ENCODE assay signal across 8 cellular contexts in the genomic region with DNA sequence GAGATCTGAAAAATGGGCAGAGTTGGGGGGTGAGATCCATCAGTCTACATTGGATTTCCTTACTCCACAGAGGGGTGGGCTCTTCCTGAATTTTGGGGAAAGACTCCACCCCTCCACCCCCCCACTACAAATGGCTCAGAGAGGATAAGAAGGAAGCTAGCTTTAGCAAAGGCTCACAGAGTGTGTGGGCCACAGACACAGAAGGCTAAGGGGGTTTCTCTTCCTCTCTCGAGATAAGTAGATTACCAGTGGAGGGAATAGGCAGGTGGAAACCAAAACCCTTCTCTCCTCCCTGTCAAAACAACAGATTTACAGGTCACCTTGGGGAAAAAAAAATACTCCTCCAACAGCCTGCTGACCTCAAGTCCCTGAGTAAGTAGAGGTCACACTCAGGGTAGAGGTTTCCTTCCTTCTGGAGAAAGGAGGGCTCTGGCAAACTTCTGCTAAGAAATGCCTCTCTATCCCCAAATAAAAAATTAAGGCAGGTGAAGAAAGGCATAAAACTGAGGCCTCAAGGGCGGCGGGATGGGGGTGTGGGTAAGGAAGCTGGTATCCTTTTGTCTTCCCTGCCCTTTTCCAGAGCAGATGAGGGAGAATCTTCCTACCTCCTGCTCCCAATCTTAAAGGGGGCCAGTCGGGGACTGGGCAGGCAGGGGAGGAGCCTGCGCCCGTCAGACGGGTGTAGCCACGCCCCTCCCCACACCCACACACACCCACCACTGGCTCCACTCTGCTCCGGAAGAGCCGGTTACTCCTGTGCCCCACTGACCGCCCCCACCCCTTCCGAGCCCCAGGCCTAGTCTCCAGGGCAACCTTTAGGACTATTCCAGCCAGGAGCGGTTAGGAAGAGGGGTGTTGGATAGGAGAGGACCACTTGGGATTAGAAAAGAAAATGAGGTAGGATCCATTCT. TPM values are rescaled to one million over a fixed set of nuclear protein-coding genes. Genes with fewer than 3 reads are reported as not detected.
DNase-seq lines count a peak whose midpoint lies in the region; TF ChIP-seq lines count a peak whose summit lies in the region.

No MANE protein-coding gene starts in this region.

- no peaks in the 10 kb centered on the region for H3K9me3 Mint-ChIP-seq in activated T-cell treated with anti-CD3 and anti-CD28 coated beads, Interleukin-2, amount 50 U/mL, for 24 hours

- H4K20me1 ChIP-seq in GM23248 (ENCODE audit: insufficient read depth): no peaks in the 10 kb centered on the region

- H3K9ac ChIP-seq in GM23248: 0 out of 2 replicates have a peak overlapping the region, but pooled peaks have one; percentile 19

- TF ChIP-seq CTCF in suprapubic skin (IDR thresholded peaks at IDR 0.05): no peak

- H3K9me3 ChIP-seq in GM23248 (ENCODE audit: low read depth) (no peaks in the 10 kb centered on the region), suprapubic skin (no peaks in the 10 kb centered on the region)

- H3K27ac ChIP-seq in GM23248: peak overlapping the region; percentile 7; the same call in 1 of the 2 replicates
- H3K27ac ChIP-seq in suprapubic skin: peak overlapping the region; percentile 90

- H3K36me3 ChIP-seq in GM23248 (ENCODE audit: low read depth): no peaks in the 10 kb centered on the region
- H3K36me3 ChIP-seq in suprapubic skin: no peaks in the 10 kb centered on the region

- H3K4me3 Mint-ChIP-seq in activated T-cell treated with anti-CD3 and anti-CD28 coated beads, Interleukin-2, amount 50 U/mL, for 24 hours: peak overlapping the region; percentile 95

- in situ Hi-C loops in GM23248 (cut with MboI): no loop called here

- H3K27me3 Mint-ChIP-seq in activated T-cell treated with anti-CD3 and anti-CD28 coated beads, Interleukin-2, amount 50 U/mL, for 24 hours: no peaks in the 10 kb centered on the region

- peaks cover 80% of the 10 kb centered on the region for H3K4me1 Mint-ChIP-seq in activated T-cell treated with anti-CD3 and anti-CD28 coated beads, Interleukin-2, amount 50 U/mL, for 24 hours (ENCODE audit: low read depth)

- 4 to 10% methylated on average over 8 to 13 of the region's 13 CpGs for WGBS in GM23248 (ENCODE audit: low coverage in 1 of 2, low lambda C conversion rate in 2 of 2, missing lambda C conversion rate in 2 of 2), 2 experiments
- whole genome bisulfite sequencing in suprapubic skin: 4% methylated on average over 12 of the region's 13 CpGs

- no peak for TF ChIP-seq EP300 in suprapubic skin (IDR thresholded peaks at IDR 0.05)

- no peak overlapping the region for H2AFZ ChIP-seq in GM23248

- H3F3A ChIP-seq in GM23248 (ENCODE audit: insufficient read depth): peaks cover 36% of the 10 kb centered on the region

- H3K4me2 ChIP-seq in GM23248 (ENCODE audit: unreplicated experiment): peak overlapping the region; percentile 83

- H3K27me3 ChIP-seq in GM23248 (replicated peaks; ENCODE audit: insufficient read depth): no peaks in the 10 kb centered on the region
- no peaks in the 10 kb centered on the region for H3K27me3 ChIP-seq in suprapubic skin

- peaks cover 91% of the 10 kb centered on the region for H3K79me2 ChIP-seq in GM23248 (ENCODE audit: insufficient read depth)

- no peaks in the 10 kb centered on the region for H3K9me2 ChIP-seq in GM23248 (ENCODE audit: insufficient read depth)

- peak overlapping the region; percentile 81 for H3K4me3 ChIP-seq in GM23248
- H3K4me3 ChIP-seq in suprapubic skin: peak overlapping the region; percentile 77

- H3K27ac Mint-ChIP-seq in activated T-cell treated with anti-CD3 and anti-CD28 coated beads, Interleukin-2, amount 50 U/mL, for 24 hours: peak overlapping the region; percentile 90

- H3K4me1 ChIP-seq in GM23248 (ENCODE audit: insufficient read depth) (peaks cover 47% of the 10 kb centered on the region), suprapubic skin (peaks cover 78% of the 10 kb centered on the region)

- no peak for TF ChIP-seq POLR2A in erythroblast (IDR thresholded peaks at IDR 0.05; ENCODE audit: low read length)
- no peak for TF ChIP-seq POLR2A in suprapubic skin (IDR thresholded peaks at IDR 0.05)

- H3K36me3 Mint-ChIP-seq in activated T-cell treated with anti-CD3 and anti-CD28 coated beads, Interleukin-2, amount 50 U/mL, for 24 hours (ENCODE audit: low read depth): peaks cover 31% of the 10 kb centered on the region

- DNase-seq in COLO668 (lab: John Stamatoyannopoulos, UW; ENCODE audit: unreplicated experiment): peak; percentile 45
- peak; percentile 48 for DNase-seq in GM23248
- peak; percentile 82 for DNase-seq in NCI-H748 (lab: John Stamatoyannopoulos, UW; ENCODE audit: unreplicated experiment)
- peak; percentile 73 for DNase-seq in activated T-cell treated with anti-CD3 and anti-CD28 coated beads, Interleukin-2, amount 50 U/mL, for 24 hours
- peak; percentile 77 to 86 for DNase-seq in erythroblast (lab: John Stamatoyannopoulos, UW)
- peak; percentile 34 for DNase-seq in myocyte (ENCODE audit: low read depth)
- peak; percentile 83 to 86 for DNase-seq in suprapubic skin (ENCODE audit: low spot score in 2 of 2)
- DNase-seq in DMS79 (lab: John Stamatoyannopoulos, UW): no peak

RNA-seq across cellular contexts. Expression of a gene that starts 1.9 kb away (rescaled TPM):
- 13.0 and 24.7 TPM in 2 replicates for total RNA-seq in GM23248 (2014; rRNA removed; shearing (Covaris generic))
- 19.0 and 23.2 TPM in 2 replicates for polyA plus RNA-seq in GM23248 (2016; fragmentation: Nextera tagmentation; extraction: Ambion mirVana)
- 23.2 and 27.0 TPM in 2 replicates for total RNA-seq in myocyte
- 32.2 TPM for polyA plus RNA-seq in myocyte (2012)
- total RNA-seq in suprapubic skin: 100 to 1,000 TPM in 3 of 4 donors, 10 to 100 TPM in 1; 100.0 to 243 (median 129) TPM

RNA-seq across cellular contexts. Expression of a gene that starts 13.7 kb away (rescaled TPM):
- 456 and 505 TPM in 2 replicates for total RNA-seq in GM23248 (2014; rRNA removed; shearing (Covaris generic))
- 826 and 857 TPM in 2 replicates for polyA plus RNA-seq in GM23248 (2016; fragmentation: Nextera tagmentation; extraction: Ambion mirVana)
- 614 and 728 TPM in 2 replicates for total RNA-seq in myocyte
- 715 TPM for polyA plus RNA-seq in myocyte (2012)
- total RNA-seq in suprapubic skin: 100 to 1,000 TPM; 423 to 515 (median 438) TPM

RNA-seq across cellular contexts. Expression of a gene that starts 56.0 kb away (rescaled TPM):
- total RNA-seq in GM23248 (2014; rRNA removed; shearing (Covaris generic)): 79.9 and 89.2 TPM in 2 replicates
- 237 and 245 TPM in 2 replicates for polyA plus RNA-seq in GM23248 (2016; fragmentation: Nextera tagmentation; extraction: Ambion mirVana)
- total RNA-seq in myocyte: 73.5 and 82.2 TPM in 2 replicates
- 109 TPM for polyA plus RNA-seq in myocyte (2012)
- 10 to 100 TPM; 51.7 to 71.2 (median 69.9) TPM for total RNA-seq in suprapubic skin
